Comparison of ENCODE assay signal across 1 cellular context in genomic region chr3:185711255-185711870, GRCh38.
TF ChIP-seq lines count a peak whose summit lies in the region.

No MANE protein-coding gene starts in this region.

TF ChIP-seq in WTC11, 78 proteins besides CTCF, POLR2A, EP300 and RAD21 (continued from another document):
- TF ChIP-seq ZNF416 (CRISPR knock-in tag; IDR thresholded peaks at IDR 0.05), result no peak
- TF ChIP-seq E2F4 (CRISPR knock-in tag; IDR thresholded peaks at IDR 0.05; ENCODE audit: borderline replicate concordance, low read depth), result no peak
